In the genomic region with DNA sequence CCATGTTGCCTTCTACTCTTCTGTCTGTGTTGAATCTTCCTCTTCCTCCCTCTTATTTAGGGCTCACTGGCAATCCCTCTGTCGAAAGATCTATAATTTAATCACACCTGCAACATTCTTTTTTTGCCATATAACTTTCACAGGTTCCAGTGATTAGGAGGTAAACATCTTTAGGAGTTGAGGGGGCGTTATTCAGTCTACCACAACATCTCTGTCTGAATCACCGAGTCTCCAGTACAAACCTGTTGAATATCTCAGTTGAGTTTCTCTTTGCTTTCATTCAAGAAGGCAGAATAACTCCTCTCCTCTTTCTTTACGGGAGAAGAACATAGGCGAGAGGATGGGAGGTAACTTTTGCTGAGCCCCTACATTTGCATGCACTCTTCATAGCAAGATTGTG, we compare ENCODE assay signal across 8 cellular contexts.
"Had no signal": no experiment of that assay in that cellular context is flagged by ENCODE, and none has a peak within 500 bp of the region (broad histone marks: within the 10 kb centered on the region; RNA-seq: fewer than 3 reads in every experiment).

No MANE protein-coding gene starts in this region.

- DNase-seq: GDM1, GF-D8 had no signal

- ATAC-seq: GM12878 had no signal

- H3K4me3 ChIP-seq: GM12878 had no signal

- FAIRE-seq: G401.6, GM12878, GM12891, GM12892, GM18507, GM19239 had no signal
